ENCODE assay signal across 1 cellular context in genomic region chr6:139230421-139230840, GRCh38.
TF ChIP-seq lines count a peak whose summit lies in the region.

No MANE protein-coding gene starts in this region.

TF ChIP-seq in WTC11, 78 proteins besides CTCF, POLR2A, EP300 and RAD21 (continued from another document):
- TF ChIP-seq STAT6 (CRISPR knock-in tag; conservative IDR thresholded peaks at IDR 0.05; ENCODE audit: low read depth) (no peak), CREM (CRISPR knock-in tag; IDR thresholded peaks at IDR 0.05) (no peak), ERG (CRISPR knock-in tag; IDR thresholded peaks at IDR 0.05) (no peak), ZBTB21 (CRISPR knock-in tag; IDR thresholded peaks at IDR 0.05; ENCODE audit: borderline replicate concordance) (no peak), ESRRA (CRISPR knock-in tag; IDR thresholded peaks at IDR 0.05; ENCODE audit: borderline replicate concordance) (no peak), ZNF532 (CRISPR knock-in tag; IDR thresholded peaks at IDR 0.05; ENCODE audit: borderline replicate concordance) (no peak), E2F1 (CRISPR knock-in tag; IDR thresholded peaks at IDR 0.05) (no peak)
TF ChIP-seq in WTC11: peak in this region for 0.
